In the genomic region with DNA sequence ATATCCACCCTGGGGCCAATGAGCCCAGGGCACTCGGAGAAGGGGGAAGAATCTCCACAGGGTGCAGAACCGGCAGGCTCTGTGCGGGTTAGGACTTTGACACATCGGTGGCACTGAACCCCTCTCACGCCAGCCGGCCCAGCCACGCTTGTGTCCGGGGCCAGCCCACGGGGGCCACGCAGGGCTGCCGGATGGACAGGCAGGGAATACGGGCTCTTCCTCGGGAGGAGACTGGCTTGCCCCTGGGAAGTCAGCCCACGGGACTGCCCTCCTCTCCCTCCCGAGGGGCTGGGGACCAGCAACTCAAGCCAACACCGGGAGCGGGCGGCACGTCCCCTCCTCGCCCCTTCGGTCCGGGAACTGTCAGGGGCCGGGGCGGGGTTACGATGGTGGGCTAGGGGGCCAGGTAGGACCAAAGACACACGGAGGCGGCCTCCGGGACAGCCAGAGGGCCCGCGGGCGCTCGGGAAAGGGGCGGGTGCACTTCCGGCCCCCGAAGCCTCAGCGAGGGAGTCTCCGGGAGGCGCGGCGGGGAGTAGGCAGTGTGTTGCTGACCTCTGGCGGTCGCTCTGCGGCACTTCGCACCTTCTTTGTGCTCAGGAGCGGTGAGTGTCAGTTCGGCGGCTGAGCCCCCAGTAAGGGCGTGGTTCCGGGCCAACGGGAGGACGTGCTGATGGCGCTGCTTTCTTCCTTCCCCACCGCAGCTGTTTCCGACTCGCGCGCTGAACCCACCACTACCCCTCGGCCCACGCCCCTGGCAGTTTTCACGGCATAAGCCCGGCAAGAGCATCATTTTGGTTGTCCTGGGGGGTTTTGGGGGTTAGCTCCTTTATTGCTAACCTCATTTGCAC, we compare ENCODE assay signal across 8 cellular contexts. TPM values are rescaled to one million over a fixed set of nuclear protein-coding genes. Genes with fewer than 3 reads are reported as not detected.
DNase-seq lines count a peak whose midpoint lies in the region; ATAC-seq and TF ChIP-seq lines count a peak whose summit lies in the region.

No MANE protein-coding gene starts in this region.

- no peak overlapping the region for H2AFZ ChIP-seq in neural cell (ENCODE audit: low read depth, low read length)

- no peaks in the 10 kb centered on the region for H3K9me2 ChIP-seq in neural cell (ENCODE audit: insufficient read depth, low read length)

- peak; percentile 72 for TF ChIP-seq RAD21 in neural cell (conservative IDR thresholded peaks at IDR 0.05)

- H3K9ac ChIP-seq in neural cell (ENCODE audit: low read length), result no peak overlapping the region

- H3K36me3 ChIP-seq in neural cell (ENCODE audit: insufficient read depth, low read length), result no peaks in the 10 kb centered on the region

- no peak overlapping the region for H3K4me2 ChIP-seq in neural cell (ENCODE audit: low read length)

- DNase-seq in DMS79 treated with DMSO at 0.1 percent for 48 hours (lab: John Stamatoyannopoulos, UW) (peak; percentile 75), RKO (ENCODE audit: low spot score) (peak; percentile 92), foreskin fibroblast (peak; percentile 73 to 91)

- peak; percentile 80 for TF ChIP-seq CTCF in foreskin fibroblast (IDR thresholded peaks at IDR 0.05; ENCODE audit: low read depth, low read length)
- peak; percentile 72 for TF ChIP-seq CTCF in neural cell (IDR thresholded peaks at IDR 0.05; ENCODE audit: poor library complexity, severe bottlenecking)

- peak overlapping the region; percentile 73 to 93 (median 84) for H3K4me3 Mint-ChIP-seq in IgD-negative memory B cell
- H3K4me3 Mint-ChIP-seq in activated T-helper 17 cell treated with anti-CD3 and anti-CD28 coated beads, Interleukin-2, amount 50 U/mL, for 72 hours, result peak overlapping the region; percentile 87
- peak overlapping the region; percentile 87 for H3K4me3 Mint-ChIP-seq in stimulated activated naive CD8-positive, alpha-beta T cell treated with anti-CD3 and anti-CD28 coated beads, Interleukin-15, Interleukin-2, amounts not matched to agents 100 ng/mL and 50 ng/mL, for 24 hours

- H3K79me2 ChIP-seq in neural cell (replicated peaks; ENCODE audit: insufficient read depth, low read length), result no peaks in the 10 kb centered on the region

- no peaks in the 10 kb centered on the region for H3K9me3 ChIP-seq in neural cell (ENCODE audit: low read length)

- H4K20me1 ChIP-seq in neural cell (ENCODE audit: insufficient read depth), result no peaks in the 10 kb centered on the region

- no peaks in the 10 kb centered on the region for H3K27me3 Mint-ChIP-seq in IgD-negative memory B cell
- peaks cover 3% of the 10 kb centered on the region for H3K27me3 Mint-ChIP-seq in activated T-helper 17 cell treated with anti-CD3 and anti-CD28 coated beads, Interleukin-2, amount 50 U/mL, for 72 hours
- H3K27me3 Mint-ChIP-seq in stimulated activated naive CD8-positive, alpha-beta T cell treated with anti-CD3 and anti-CD28 coated beads, Interleukin-15, Interleukin-2, amounts not matched to agents 100 ng/mL and 50 ng/mL, for 24 hours, result peaks cover 4% of the 10 kb centered on the region

- no peak overlapping the region for H3K27ac ChIP-seq in neural cell (ENCODE audit: low read length)

- H3K4me1 Mint-ChIP-seq in IgD-negative memory B cell, result peaks cover 0 to 9% (median 3%) of the 10 kb centered on the region in 3 donors
- peaks cover 13% of the 10 kb centered on the region for H3K4me1 Mint-ChIP-seq in activated T-helper 17 cell treated with anti-CD3 and anti-CD28 coated beads, Interleukin-2, amount 50 U/mL, for 72 hours
- H3K4me1 Mint-ChIP-seq in stimulated activated naive CD8-positive, alpha-beta T cell treated with anti-CD3 and anti-CD28 coated beads, Interleukin-15, Interleukin-2, amounts not matched to agents 100 ng/mL and 50 ng/mL, for 24 hours (ENCODE audit: low read depth), result peaks cover 15% of the 10 kb centered on the region

- TF ChIP-seq EP300 in neural cell (conservative IDR thresholded peaks at IDR 0.05; ENCODE audit: poor library complexity, severe bottlenecking), result no peak

- H3K27ac Mint-ChIP-seq in IgD-negative memory B cell, result peak overlapping the region in 2 of 3 donors; percentile 64 to 85
- peak overlapping the region; percentile 92 for H3K27ac Mint-ChIP-seq in activated T-helper 17 cell treated with anti-CD3 and anti-CD28 coated beads, Interleukin-2, amount 50 U/mL, for 72 hours
- peak overlapping the region; percentile 65 for H3K27ac Mint-ChIP-seq in stimulated activated naive CD8-positive, alpha-beta T cell treated with anti-CD3 and anti-CD28 coated beads, Interleukin-15, Interleukin-2, amounts not matched to agents 100 ng/mL and 50 ng/mL, for 24 hours

- peak; percentile 97 for ATAC-seq in GM21619 (IDR thresholded peaks at IDR 0.05; ENCODE audit: unreplicated experiment)
- ATAC-seq in activated T-helper 17 cell treated with anti-CD3 and anti-CD28 coated beads, Interleukin-2, amount 50 U/mL, for 72 hours (replicated peaks), result peak; percentile 98

- H3K4me3 ChIP-seq in foreskin fibroblast (ENCODE audit: low read depth in 1 of 2, low read length in 2 of 2) (peak overlapping the region; percentile 63 to 65), neural cell (ENCODE audit: low read length) (peak overlapping the region; percentile 58)

- no peaks in the 10 kb centered on the region for H3K36me3 Mint-ChIP-seq in IgD-negative memory B cell
- H3K36me3 Mint-ChIP-seq in activated T-helper 17 cell treated with anti-CD3 and anti-CD28 coated beads, Interleukin-2, amount 50 U/mL, for 72 hours (ENCODE audit: low read depth), result no peaks in the 10 kb centered on the region
- H3K36me3 Mint-ChIP-seq in stimulated activated naive CD8-positive, alpha-beta T cell treated with anti-CD3 and anti-CD28 coated beads, Interleukin-15, Interleukin-2, amounts not matched to agents 100 ng/mL and 50 ng/mL, for 24 hours (ENCODE audit: low read depth), result no peaks in the 10 kb centered on the region

- H3K27me3 ChIP-seq in neural cell (ENCODE audit: insufficient read depth, low read depth, low read length), result no peaks in the 10 kb centered on the region

- H3K9me3 Mint-ChIP-seq in IgD-negative memory B cell, result no peaks in the 10 kb centered on the region
- H3K9me3 Mint-ChIP-seq in activated T-helper 17 cell treated with anti-CD3 and anti-CD28 coated beads, Interleukin-2, amount 50 U/mL, for 72 hours, result no peaks in the 10 kb centered on the region
- H3K9me3 Mint-ChIP-seq in stimulated activated naive CD8-positive, alpha-beta T cell treated with anti-CD3 and anti-CD28 coated beads, Interleukin-15, Interleukin-2, amounts not matched to agents 100 ng/mL and 50 ng/mL, for 24 hours, result no peaks in the 10 kb centered on the region

- H3F3A ChIP-seq in neural cell (ENCODE audit: insufficient read depth, low read length, poor library complexity, severe bottlenecking), result no peaks in the 10 kb centered on the region

TF ChIP-seq in neural cell, 6 proteins besides CTCF, POLR2A, EP300 and RAD21:
- TF ChIP-seq EZH2 (IDR thresholded peaks at IDR 0.05; ENCODE audit: borderline replicate concordance, insufficient read depth, low read length, poor library complexity, severe bottlenecking) (no peak), TAF1 (IDR thresholded peaks at IDR 0.05; ENCODE audit: low read depth) (no peak), MXI1 (conservative IDR thresholded peaks at IDR 0.05; ENCODE audit: poor library complexity, severe bottlenecking) (no peak), SMC3 (conservative IDR thresholded peaks at IDR 0.05; ENCODE audit: poor library complexity) (peak; percentile 71), POLR2AphosphoS5 (IDR thresholded peaks at IDR 0.05) (no peak)
- TF ChIP-seq, protein P1, sequence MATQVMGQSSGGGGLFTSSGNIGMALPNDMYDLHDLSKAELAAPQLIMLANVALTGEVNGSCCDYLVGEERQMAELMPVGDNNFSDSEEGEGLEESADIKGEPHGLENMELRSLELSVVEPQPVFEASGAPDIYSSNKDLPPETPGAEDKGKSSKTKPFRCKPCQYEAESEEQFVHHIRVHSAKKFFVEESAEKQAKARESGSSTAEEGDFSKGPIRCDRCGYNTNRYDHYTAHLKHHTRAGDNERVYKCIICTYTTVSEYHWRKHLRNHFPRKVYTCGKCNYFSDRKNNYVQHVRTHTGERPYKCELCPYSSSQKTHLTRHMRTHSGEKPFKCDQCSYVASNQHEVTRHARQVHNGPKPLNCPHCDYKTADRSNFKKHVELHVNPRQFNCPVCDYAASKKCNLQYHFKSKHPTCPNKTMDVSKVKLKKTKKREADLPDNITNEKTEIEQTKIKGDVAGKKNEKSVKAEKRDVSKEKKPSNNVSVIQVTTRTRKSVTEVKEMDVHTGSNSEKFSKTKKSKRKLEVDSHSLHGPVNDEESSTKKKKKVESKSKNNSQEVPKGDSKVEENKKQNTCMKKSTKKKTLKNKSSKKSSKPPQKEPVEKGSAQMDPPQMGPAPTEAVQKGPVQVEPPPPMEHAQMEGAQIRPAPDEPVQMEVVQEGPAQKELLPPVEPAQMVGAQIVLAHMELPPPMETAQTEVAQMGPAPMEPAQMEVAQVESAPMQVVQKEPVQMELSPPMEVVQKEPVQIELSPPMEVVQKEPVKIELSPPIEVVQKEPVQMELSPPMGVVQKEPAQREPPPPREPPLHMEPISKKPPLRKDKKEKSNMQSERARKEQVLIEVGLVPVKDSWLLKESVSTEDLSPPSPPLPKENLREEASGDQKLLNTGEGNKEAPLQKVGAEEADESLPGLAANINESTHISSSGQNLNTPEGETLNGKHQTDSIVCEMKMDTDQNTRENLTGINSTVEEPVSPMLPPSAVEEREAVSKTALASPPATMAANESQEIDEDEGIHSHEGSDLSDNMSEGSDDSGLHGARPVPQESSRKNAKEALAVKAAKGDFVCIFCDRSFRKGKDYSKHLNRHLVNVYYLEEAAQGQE (IDR thresholded peaks at IDR 0.05; ENCODE audit: borderline replicate concordance), result no peak
TF ChIP-seq in neural cell: peak in this region for 1.

RNA-seq across cellular contexts. Expression of a gene that starts 5.1 kb away (rescaled TPM):
- polyA plus RNA-seq in IgD-negative memory B cell (not detected), neural cell (not detected in 2 replicates)
- total RNA-seq in activated T-helper 17 cell treated with anti-CD3 and anti-CD28 coated beads, Interleukin-2, amount 50 U/mL, for 72 hours, result not detected
- polyA minus RNA-seq in neural cell, result not detected in 2 replicates

RNA-seq across cellular contexts. Expression of a gene that starts 25.1 kb away (rescaled TPM):
- polyA plus RNA-seq in IgD-negative memory B cell (not detected), neural cell (not detected in 2 replicates)
- total RNA-seq in activated T-helper 17 cell treated with anti-CD3 and anti-CD28 coated beads, Interleukin-2, amount 50 U/mL, for 72 hours, result under 1 TPM; 0.06 to 0.24 TPM
- 0.12 TPM in 1 of 2 replicates, not detected in the other for polyA minus RNA-seq in neural cell
